In the genomic region with DNA sequence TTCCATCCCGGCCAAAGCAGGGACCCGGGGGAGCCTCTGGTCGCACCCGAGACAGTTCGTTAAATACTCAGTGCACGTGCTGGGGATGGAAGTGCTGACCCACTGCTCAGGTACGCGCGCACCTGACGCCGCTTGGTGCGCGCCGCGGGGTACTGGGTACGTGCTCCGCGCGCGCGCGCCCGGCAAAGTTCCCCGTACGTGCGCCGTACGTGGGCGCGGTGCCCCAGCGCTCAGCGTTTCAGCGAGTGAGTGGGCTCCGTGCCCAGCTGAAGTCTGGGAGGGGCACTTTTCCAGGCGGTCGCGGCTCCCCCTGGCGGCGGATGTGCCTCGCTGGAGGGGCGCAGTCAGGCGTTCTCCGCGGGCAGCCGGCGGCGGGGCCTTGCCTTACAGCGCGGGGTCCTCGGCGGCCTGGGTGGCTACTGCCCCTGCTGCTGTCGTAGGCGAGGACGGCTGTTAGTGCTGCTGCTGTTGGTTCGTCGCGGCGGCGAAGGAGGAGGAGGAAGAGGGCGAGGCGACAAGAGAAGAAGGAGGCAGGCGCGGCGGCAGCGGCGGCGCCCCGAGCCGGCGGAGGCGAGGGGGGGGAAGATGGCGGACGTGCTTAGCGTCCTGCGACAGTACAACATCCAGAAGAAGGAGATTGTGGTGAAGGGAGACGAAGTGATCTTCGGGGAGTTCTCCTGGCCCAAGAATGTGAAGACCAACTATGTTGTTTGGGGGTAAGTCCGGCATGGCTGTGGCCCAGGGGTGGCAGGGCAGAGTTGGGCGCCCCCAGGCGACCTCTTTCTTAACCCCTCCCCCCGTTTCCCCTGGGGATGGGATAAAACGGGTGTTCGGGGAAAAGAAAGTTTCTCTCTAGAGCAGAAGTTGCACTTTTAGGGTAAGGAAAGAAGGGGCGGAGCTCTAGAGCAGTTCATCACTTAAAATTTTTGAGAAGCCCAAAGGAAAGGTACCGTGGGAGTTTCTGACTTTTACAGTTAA, we compare ENCODE assay signal across 1 cellular context.
TF ChIP-seq lines count a peak whose summit lies in the region.

A gene (plus strand): TSS at position 416 of the 978 bp plus-strand sequence. CDS start 170 bp downstream, at position 586.

TF ChIP-seq in K562, 482 proteins besides CTCF, POLR2A, EP300 and RAD21 (continued from another document and continues in another):
- TF ChIP-seq, protein P1, sequence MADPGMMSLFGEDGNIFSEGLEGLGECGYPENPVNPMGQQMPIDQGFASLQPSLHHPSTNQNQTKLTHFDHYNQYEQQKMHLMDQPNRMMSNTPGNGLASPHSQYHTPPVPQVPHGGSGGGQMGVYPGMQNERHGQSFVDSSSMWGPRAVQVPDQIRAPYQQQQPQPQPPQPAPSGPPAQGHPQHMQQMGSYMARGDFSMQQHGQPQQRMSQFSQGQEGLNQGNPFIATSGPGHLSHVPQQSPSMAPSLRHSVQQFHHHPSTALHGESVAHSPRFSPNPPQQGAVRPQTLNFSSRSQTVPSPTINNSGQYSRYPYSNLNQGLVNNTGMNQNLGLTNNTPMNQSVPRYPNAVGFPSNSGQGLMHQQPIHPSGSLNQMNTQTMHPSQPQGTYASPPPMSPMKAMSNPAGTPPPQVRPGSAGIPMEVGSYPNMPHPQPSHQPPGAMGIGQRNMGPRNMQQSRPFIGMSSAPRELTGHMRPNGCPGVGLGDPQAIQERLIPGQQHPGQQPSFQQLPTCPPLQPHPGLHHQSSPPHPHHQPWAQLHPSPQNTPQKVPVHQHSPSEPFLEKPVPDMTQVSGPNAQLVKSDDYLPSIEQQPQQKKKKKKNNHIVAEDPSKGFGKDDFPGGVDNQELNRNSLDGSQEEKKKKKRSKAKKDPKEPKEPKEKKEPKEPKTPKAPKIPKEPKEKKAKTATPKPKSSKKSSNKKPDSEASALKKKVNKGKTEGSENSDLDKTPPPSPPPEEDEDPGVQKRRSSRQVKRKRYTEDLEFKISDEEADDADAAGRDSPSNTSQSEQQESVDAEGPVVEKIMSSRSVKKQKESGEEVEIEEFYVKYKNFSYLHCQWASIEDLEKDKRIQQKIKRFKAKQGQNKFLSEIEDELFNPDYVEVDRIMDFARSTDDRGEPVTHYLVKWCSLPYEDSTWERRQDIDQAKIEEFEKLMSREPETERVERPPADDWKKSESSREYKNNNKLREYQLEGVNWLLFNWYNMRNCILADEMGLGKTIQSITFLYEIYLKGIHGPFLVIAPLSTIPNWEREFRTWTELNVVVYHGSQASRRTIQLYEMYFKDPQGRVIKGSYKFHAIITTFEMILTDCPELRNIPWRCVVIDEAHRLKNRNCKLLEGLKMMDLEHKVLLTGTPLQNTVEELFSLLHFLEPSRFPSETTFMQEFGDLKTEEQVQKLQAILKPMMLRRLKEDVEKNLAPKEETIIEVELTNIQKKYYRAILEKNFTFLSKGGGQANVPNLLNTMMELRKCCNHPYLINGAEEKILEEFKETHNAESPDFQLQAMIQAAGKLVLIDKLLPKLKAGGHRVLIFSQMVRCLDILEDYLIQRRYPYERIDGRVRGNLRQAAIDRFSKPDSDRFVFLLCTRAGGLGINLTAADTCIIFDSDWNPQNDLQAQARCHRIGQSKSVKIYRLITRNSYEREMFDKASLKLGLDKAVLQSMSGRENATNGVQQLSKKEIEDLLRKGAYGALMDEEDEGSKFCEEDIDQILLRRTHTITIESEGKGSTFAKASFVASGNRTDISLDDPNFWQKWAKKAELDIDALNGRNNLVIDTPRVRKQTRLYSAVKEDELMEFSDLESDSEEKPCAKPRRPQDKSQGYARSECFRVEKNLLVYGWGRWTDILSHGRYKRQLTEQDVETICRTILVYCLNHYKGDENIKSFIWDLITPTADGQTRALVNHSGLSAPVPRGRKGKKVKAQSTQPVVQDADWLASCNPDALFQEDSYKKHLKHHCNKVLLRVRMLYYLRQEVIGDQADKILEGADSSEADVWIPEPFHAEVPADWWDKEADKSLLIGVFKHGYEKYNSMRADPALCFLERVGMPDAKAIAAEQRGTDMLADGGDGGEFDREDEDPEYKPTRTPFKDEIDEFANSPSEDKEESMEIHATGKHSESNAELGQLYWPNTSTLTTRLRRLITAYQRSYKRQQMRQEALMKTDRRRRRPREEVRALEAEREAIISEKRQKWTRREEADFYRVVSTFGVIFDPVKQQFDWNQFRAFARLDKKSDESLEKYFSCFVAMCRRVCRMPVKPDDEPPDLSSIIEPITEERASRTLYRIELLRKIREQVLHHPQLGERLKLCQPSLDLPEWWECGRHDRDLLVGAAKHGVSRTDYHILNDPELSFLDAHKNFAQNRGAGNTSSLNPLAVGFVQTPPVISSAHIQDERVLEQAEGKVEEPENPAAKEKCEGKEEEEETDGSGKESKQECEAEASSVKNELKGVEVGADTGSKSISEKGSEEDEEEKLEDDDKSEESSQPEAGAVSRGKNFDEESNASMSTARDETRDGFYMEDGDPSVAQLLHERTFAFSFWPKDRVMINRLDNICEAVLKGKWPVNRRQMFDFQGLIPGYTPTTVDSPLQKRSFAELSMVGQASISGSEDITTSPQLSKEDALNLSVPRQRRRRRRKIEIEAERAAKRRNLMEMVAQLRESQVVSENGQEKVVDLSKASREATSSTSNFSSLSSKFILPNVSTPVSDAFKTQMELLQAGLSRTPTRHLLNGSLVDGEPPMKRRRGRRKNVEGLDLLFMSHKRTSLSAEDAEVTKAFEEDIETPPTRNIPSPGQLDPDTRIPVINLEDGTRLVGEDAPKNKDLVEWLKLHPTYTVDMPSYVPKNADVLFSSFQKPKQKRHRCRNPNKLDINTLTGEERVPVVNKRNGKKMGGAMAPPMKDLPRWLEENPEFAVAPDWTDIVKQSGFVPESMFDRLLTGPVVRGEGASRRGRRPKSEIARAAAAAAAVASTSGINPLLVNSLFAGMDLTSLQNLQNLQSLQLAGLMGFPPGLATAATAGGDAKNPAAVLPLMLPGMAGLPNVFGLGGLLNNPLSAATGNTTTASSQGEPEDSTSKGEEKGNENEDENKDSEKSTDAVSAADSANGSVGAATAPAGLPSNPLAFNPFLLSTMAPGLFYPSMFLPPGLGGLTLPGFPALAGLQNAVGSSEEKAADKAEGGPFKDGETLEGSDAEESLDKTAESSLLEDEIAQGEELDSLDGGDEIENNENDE (IDR thresholded peaks at IDR 0.05; ENCODE audit: low read depth, low read length), result no peak
- TF ChIP-seq ELF1 (tag; IDR thresholded peaks at IDR 0.05) (peak; percentile 62; the same call in 1 of the 2 replicates), CEBPB (tag; IDR thresholded peaks at IDR 0.05) (no peak), ZNF263 (CRISPR knock-in tag; IDR thresholded peaks at IDR 0.05; ENCODE audit: borderline replicate concordance) (no peak; the same call in 1 of the 2 replicates), MYNN (IDR thresholded peaks at IDR 0.05) (peak; percentile 96), MYNN (CRISPR knock-in tag; IDR thresholded peaks at IDR 0.05) (no peak), NCOR1 (IDR thresholded peaks at IDR 0.05) (peak; percentile 32), RBM15 (IDR thresholded peaks at IDR 0.05; ENCODE audit: insufficient read depth, low read length) (0 out of 2 replicates have a peak, but pooled peaks have one; percentile 41), ZSCAN29 (IDR thresholded peaks at IDR 0.05) (peak; percentile 70; the same call in 1 of the 2 replicates), PRMT5 (CRISPR knock-in tag; IDR thresholded peaks at IDR 0.05) (no peak), PTTG1 (tag; IDR thresholded peaks at IDR 0.05; ENCODE audit: low read depth) (no peak), SMC3 (conservative IDR thresholded peaks at IDR 0.05; ENCODE audit: insufficient read depth, low read depth, low read length) (peak; percentile 95), BACH1 (tag; IDR thresholded peaks at IDR 0.05) (no peak), EP400 (IDR thresholded peaks at IDR 0.05) (peak; percentile 95), PRPF4 (IDR thresholded peaks at IDR 0.05; ENCODE audit: insufficient read depth, low read depth, low read length, poor library complexity, severe bottlenecking) (peak; percentile 66), GATA2 (CRISPR knock-in tag; IDR thresholded peaks at IDR 0.05) (no peak), KAT7 (CRISPR knock-in tag; IDR thresholded peaks at IDR 0.05; ENCODE audit: borderline replicate concordance) (peak; percentile 99), FOS (IDR thresholded peaks at IDR 0.05; ENCODE audit: extremely low read depth, insufficient read length) (no peak), CEBPG (CRISPR knock-in tag; IDR thresholded peaks at IDR 0.05) (no peak; the same call in 1 of the 2 replicates), CEBPG (tag; conservative IDR thresholded peaks at IDR 0.05 in 1 of 2, IDR thresholded peaks at IDR 0.05 in 1 of 2) (peak in 1 of 2 experiments; percentile 18; a peak in 1 of 4 replicates), HNRNPK (IDR thresholded peaks at IDR 0.05; ENCODE audit: low read depth, low read length, poor library complexity, severe bottlenecking) (peak; percentile 72), JUN (IDR thresholded peaks at IDR 0.05; ENCODE audit: borderline replicate concordance, low read depth, low read length) (peak; percentile 45; the same call in 1 of the 2 replicates), JUN (CRISPR knock-in tag; IDR thresholded peaks at IDR 0.05; ENCODE audit: borderline replicate concordance) (no peak), NCOA6 (IDR thresholded peaks at IDR 0.05) (peak; percentile 69; the same call in 1 of the 2 replicates), RBM34 (IDR thresholded peaks at IDR 0.05; ENCODE audit: borderline replicate concordance, insufficient read depth, low read length) (no peak)
- TF ChIP-seq, protein P2, sequence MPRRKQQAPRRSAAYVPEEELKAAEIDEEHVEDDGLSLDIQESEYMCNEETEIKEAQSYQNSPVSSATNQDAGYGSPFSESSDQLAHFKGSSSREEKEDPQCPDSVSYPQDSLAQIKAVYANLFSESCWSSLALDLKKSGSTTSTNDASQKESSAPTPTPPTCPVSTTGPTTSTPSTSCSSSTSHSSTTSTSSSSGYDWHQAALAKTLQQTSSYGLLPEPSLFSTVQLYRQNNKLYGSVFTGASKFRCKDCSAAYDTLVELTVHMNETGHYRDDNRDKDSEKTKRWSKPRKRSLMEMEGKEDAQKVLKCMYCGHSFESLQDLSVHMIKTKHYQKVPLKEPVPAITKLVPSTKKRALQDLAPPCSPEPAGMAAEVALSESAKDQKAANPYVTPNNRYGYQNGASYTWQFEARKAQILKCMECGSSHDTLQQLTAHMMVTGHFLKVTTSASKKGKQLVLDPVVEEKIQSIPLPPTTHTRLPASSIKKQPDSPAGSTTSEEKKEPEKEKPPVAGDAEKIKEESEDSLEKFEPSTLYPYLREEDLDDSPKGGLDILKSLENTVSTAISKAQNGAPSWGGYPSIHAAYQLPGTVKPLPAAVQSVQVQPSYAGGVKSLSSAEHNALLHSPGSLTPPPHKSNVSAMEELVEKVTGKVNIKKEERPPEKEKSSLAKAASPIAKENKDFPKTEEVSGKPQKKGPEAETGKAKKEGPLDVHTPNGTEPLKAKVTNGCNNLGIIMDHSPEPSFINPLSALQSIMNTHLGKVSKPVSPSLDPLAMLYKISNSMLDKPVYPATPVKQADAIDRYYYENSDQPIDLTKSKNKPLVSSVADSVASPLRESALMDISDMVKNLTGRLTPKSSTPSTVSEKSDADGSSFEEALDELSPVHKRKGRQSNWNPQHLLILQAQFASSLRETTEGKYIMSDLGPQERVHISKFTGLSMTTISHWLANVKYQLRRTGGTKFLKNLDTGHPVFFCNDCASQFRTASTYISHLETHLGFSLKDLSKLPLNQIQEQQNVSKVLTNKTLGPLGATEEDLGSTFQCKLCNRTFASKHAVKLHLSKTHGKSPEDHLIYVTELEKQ (CRISPR knock-in tag; IDR thresholded peaks at IDR 0.05), result no peak
- TF ChIP-seq, protein P3, sequence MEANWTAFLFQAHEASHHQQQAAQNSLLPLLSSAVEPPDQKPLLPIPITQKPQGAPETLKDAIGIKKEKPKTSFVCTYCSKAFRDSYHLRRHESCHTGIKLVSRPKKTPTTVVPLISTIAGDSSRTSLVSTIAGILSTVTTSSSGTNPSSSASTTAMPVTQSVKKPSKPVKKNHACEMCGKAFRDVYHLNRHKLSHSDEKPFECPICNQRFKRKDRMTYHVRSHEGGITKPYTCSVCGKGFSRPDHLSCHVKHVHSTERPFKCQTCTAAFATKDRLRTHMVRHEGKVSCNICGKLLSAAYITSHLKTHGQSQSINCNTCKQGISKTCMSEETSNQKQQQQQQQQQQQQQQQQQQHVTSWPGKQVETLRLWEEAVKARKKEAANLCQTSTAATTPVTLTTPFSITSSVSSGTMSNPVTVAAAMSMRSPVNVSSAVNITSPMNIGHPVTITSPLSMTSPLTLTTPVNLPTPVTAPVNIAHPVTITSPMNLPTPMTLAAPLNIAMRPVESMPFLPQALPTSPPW (CRISPR knock-in tag; IDR thresholded peaks at IDR 0.05), result peak; percentile 94
- TF ChIP-seq, protein P4, sequence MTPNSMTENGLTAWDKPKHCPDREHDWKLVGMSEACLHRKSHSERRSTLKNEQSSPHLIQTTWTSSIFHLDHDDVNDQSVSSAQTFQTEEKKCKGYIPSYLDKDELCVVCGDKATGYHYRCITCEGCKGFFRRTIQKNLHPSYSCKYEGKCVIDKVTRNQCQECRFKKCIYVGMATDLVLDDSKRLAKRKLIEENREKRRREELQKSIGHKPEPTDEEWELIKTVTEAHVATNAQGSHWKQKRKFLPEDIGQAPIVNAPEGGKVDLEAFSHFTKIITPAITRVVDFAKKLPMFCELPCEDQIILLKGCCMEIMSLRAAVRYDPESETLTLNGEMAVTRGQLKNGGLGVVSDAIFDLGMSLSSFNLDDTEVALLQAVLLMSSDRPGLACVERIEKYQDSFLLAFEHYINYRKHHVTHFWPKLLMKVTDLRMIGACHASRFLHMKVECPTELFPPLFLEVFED (CRISPR knock-in tag; conservative IDR thresholded peaks at IDR 0.05), result 0 out of 2 replicates have a peak, but pooled peaks have one; percentile 71
- TF ChIP-seq, protein P5, sequence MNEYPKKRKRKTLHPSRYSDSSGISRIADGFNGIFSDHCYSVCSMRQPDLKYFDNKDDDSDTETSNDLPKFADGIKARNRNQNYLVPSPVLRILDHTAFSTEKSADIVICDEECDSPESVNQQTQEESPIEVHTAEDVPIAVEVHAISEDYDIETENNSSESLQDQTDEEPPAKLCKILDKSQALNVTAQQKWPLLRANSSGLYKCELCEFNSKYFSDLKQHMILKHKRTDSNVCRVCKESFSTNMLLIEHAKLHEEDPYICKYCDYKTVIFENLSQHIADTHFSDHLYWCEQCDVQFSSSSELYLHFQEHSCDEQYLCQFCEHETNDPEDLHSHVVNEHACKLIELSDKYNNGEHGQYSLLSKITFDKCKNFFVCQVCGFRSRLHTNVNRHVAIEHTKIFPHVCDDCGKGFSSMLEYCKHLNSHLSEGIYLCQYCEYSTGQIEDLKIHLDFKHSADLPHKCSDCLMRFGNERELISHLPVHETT (CRISPR knock-in tag; conservative IDR thresholded peaks at IDR 0.05 in 1 of 2, IDR thresholded peaks at IDR 0.05 in 1 of 2), result peak in 1 of 2 experiments; percentile 94; a peak in 2 of 4 replicates
- TF ChIP-seq, protein P6, sequence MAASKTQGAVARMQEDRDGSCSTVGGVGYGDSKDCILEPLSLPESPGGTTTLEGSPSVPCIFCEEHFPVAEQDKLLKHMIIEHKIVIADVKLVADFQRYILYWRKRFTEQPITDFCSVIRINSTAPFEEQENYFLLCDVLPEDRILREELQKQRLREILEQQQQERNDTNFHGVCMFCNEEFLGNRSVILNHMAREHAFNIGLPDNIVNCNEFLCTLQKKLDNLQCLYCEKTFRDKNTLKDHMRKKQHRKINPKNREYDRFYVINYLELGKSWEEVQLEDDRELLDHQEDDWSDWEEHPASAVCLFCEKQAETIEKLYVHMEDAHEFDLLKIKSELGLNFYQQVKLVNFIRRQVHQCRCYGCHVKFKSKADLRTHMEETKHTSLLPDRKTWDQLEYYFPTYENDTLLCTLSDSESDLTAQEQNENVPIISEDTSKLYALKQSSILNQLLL (CRISPR knock-in tag; IDR thresholded peaks at IDR 0.05; ENCODE audit: borderline replicate concordance), result no peak
